In genomic region chr1:155892801-155893200, GRCh38 we compare ENCODE assay signal across 9 cellular contexts. TPM values are rescaled to one million over a fixed set of nuclear protein-coding genes. Genes with fewer than 3 reads are reported as not detected.
DNase-seq lines count a peak whose midpoint lies in the region; ATAC-seq, FAIRE-seq and TF ChIP-seq lines count a peak whose summit lies in the region.
"Had no signal": no experiment of that assay in that cellular context is flagged by ENCODE, and none has a peak within 500 bp of the region (broad histone marks: within the 10 kb centered on the region; RNA-seq: fewer than 3 reads in every experiment).

No MANE protein-coding gene starts in this region.

- H3K4me2 ChIP-seq in endothelial cell of umbilical vein (ENCODE audit: insufficient read depth, low read length) (peak overlapping the region; percentile 97), parathyroid adenoma (ENCODE audit: low read length) (no peak overlapping the region)

- no peak overlapping the region for H3K4me3 Mint-ChIP-seq in CD8-positive, alpha-beta T cell

- H3K36me3 ChIP-seq in CD8-positive, alpha-beta T cell (ENCODE audit: insufficient read depth, low read length): no peaks in the 10 kb centered on the region
- 0 out of 2 replicates have a peak, but pooled peaks cover 4% of the 10 kb centered on the region for H3K36me3 ChIP-seq in Panc1 (ENCODE audit: control insufficient read depth, insufficient read depth, low read length)
- peaks cover 0 to 5% of the 10 kb centered on the region in 2 experiments for H3K36me3 ChIP-seq in endothelial cell of umbilical vein (ENCODE audit: control insufficient read depth in 2 of 2, extremely low read depth in 1 of 2, insufficient read depth in 2 of 2, low read length in 2 of 2)
- no peaks in the 10 kb centered on the region for H3K36me3 ChIP-seq in parathyroid adenoma (ENCODE audit: control insufficient read depth, insufficient read depth, low read length)

- H3K36me3 Mint-ChIP-seq in CD8-positive, alpha-beta T cell: peaks cover 12% of the 10 kb centered on the region

- H3K4me3 ChIP-seq in CD8-positive, alpha-beta T cell (ENCODE audit: low read depth, low read length): no peak overlapping the region
- H3K4me3 ChIP-seq in Panc1 (ENCODE audit: low read depth in 2 of 2, low read length in 2 of 2) (no peak overlapping the region), endothelial cell of umbilical vein (replicated peaks in 1 of 3; ENCODE audit: insufficient read depth in 1 of 3, low read depth in 1 of 3, low read length in 3 of 3) (peak overlapping the region in 1 of 3 experiments; percentile 49), parathyroid adenoma (ENCODE audit: low read depth, low read length) (no peak overlapping the region)

- H3K9ac ChIP-seq in endothelial cell of umbilical vein (replicated peaks; ENCODE audit: extremely low read depth, insufficient read depth, low read length) (peak overlapping the region; percentile 97), parathyroid adenoma (no peak overlapping the region)

- no peak for TF ChIP-seq CTCF in CD8-positive, alpha-beta T cell (IDR thresholded peaks at IDR 0.05)
- TF ChIP-seq CTCF in Panc1 (IDR thresholded peaks at IDR 0.05) (no peak), endothelial cell of umbilical vein (IDR thresholded peaks at IDR 0.05; ENCODE audit: extremely low read depth in 1 of 2, insufficient read depth in 1 of 2, low read depth in 1 of 2, low read length in 2 of 2) (no peak), parathyroid adenoma (IDR thresholded peaks at IDR 0.05) (no peak)

- intact Hi-C loops in CD8-positive, alpha-beta T cell (cut with DNase I, micrococcal nuclease): loop anchor here in 1 of 2 experiments (2.0 kb wide), 1 partner anchor 32 kb away; no protein-coding TSS in a partner anchor
- intact Hi-C loops in Panc1 (cut with micrococcal nuclease; ENCODE audit: unreplicated experiment): no loop called here
- intact Hi-C loops in endothelial cell of umbilical vein (cut with micrococcal nuclease): loop anchor here (1.0 kb wide), 1 partner anchor 32 kb away; no protein-coding TSS in a partner anchor

- no peak overlapping the region for H3K27ac ChIP-seq in CD8-positive, alpha-beta T cell (ENCODE audit: low read depth, low read length)
- H3K27ac ChIP-seq in Panc1 (ENCODE audit: low read length) (peak overlapping the region; percentile 44; the same call in 1 of the 2 replicates), endothelial cell of umbilical vein (ENCODE audit: insufficient read depth, low read depth, low read length) (peak overlapping the region; percentile 100), parathyroid adenoma (peak overlapping the region; percentile 0)

- POLR2A ChIA-PET in CD8-positive, alpha-beta T cell (lab: Charles Lee): no interaction called here
- POLR2A ChIA-PET in Panc1 (lab: Charles Lee): no interaction called here
- POLR2A ChIA-PET in endothelial cell of umbilical vein (lab: Charles Lee): interaction anchor here (0.8 to 2.1 kb wide), 5 partner anchors 10 to 36 kb away, joined by 3 to 14 read pairs (median 5); partner anchors contain the start of genes GON4L and SYT11

- H3K4me1 Mint-ChIP-seq in CD8-positive, alpha-beta T cell (ENCODE audit: low read depth): peaks cover 15% of the 10 kb centered on the region

- H3K9me1 ChIP-seq in endothelial cell of umbilical vein (replicated peaks; ENCODE audit: control insufficient read depth, extremely low read depth, insufficient read depth, low read length): no peaks in the 10 kb centered on the region

- in situ Hi-C loops in Panc1 (cut with HindIII; ENCODE audit: low pct_unique_long_range_greater_than_20kb, low sequenced_read_pairs): no loop called here

- BruUV-seq in Panc1 (replicated peaks; lab: Mats Ljungman, UMichigan) (no TSS peak), endothelial cell of umbilical vein (replicated peaks; lab: Mats Ljungman, UMichigan) (no TSS peak)

- H2AFZ ChIP-seq in endothelial cell of umbilical vein (ENCODE audit: low read depth, low read length) (no peak overlapping the region), parathyroid adenoma (no peak overlapping the region)

- H3K9me3 ChIP-seq in CD8-positive, alpha-beta T cell (ENCODE audit: low read length): no peaks in the 10 kb centered on the region
- no peaks in the 10 kb centered on the region for H3K9me3 ChIP-seq in Panc1 (ENCODE audit: control insufficient read depth, insufficient read depth, low read depth, low read length)
- no peaks in the 10 kb centered on the region for H3K9me3 ChIP-seq in endothelial cell of umbilical vein (replicated peaks; ENCODE audit: control insufficient read depth, insufficient read depth, low read length)
- no peaks in the 10 kb centered on the region for H3K9me3 ChIP-seq in parathyroid adenoma (ENCODE audit: control insufficient read depth, low read length)

- DNase-seq in CD8-positive, alpha-beta T cell: no peak
- DNase-seq in Panc1 (ENCODE audit: low read depth, low spot score) (peak; percentile 45), endothelial cell of umbilical vein (ENCODE audit: low read depth, low spot score) (peak; percentile 67), NCI-H69 (lab: John Stamatoyannopoulos, UW) (no peak)

- H3K27me3 ChIP-seq in CD8-positive, alpha-beta T cell (ENCODE audit: insufficient read depth, low read length): no peaks in the 10 kb centered on the region
- H3K27me3 ChIP-seq in Panc1 (ENCODE audit: control insufficient read depth, insufficient read depth, low read length) (no peaks in the 10 kb centered on the region), endothelial cell of umbilical vein (ENCODE audit: control insufficient read depth in 2 of 2, insufficient read depth in 2 of 2, low read length in 2 of 2) (no peaks in the 10 kb centered on the region), parathyroid adenoma (ENCODE audit: control insufficient read depth, insufficient read depth, low read length) (no peaks in the 10 kb centered on the region)

- H3K27me3 Mint-ChIP-seq in CD8-positive, alpha-beta T cell (ENCODE audit: low read depth): no peaks in the 10 kb centered on the region

- peak overlapping the region; percentile 14 for H3K27ac Mint-ChIP-seq in CD8-positive, alpha-beta T cell

- CTCF ChIA-PET in CD8-positive, alpha-beta T cell (lab: Charles Lee): interaction anchor here (1.4 to 1.5 kb wide), 2 partner anchors 36 to 55 kb away, joined by 3 read pairs; partner anchors contain the start of gene GON4L
- CTCF ChIA-PET in Panc1 (lab: Charles Lee) (no interaction called here), endothelial cell of umbilical vein (lab: Charles Lee) (interaction anchor here (0.9 to 1.9 kb wide), 8 partner anchors 15 to 164 kb away, joined by 3 to 6 read pairs (median 3); partner anchors contain the start of gene GON4L)

- no peak for TF ChIP-seq POLR2A in endothelial cell of umbilical vein (IDR thresholded peaks at IDR 0.05; ENCODE audit: low read depth, low read length)

- FAIRE-seq in endothelial cell of umbilical vein (lab: Jason Lieb, UNC): no peak

- no peaks in the 10 kb centered on the region for H4K20me1 ChIP-seq in endothelial cell of umbilical vein (replicated peaks; ENCODE audit: control insufficient read depth, extremely low read depth, insufficient read depth, low read length)

- peaks cover 13% of the 10 kb centered on the region for H3K4me1 ChIP-seq in CD8-positive, alpha-beta T cell (ENCODE audit: insufficient read depth, low read length)
- H3K4me1 ChIP-seq in Panc1 (ENCODE audit: control insufficient read depth, insufficient read depth, low read length) (peaks cover 14% of the 10 kb centered on the region), endothelial cell of umbilical vein (ENCODE audit: control insufficient read depth, extremely low read depth, insufficient read depth, low read length) (peaks cover 40% of the 10 kb centered on the region), parathyroid adenoma (no peaks in the 10 kb centered on the region)

- no peaks in the 10 kb centered on the region for H3K9me3 Mint-ChIP-seq in CD8-positive, alpha-beta T cell
- H3K9me3 Mint-ChIP-seq: activated naive CD4-positive, alpha-beta T cell treated with anti-CD3 and anti-CD28 coated beads, Interleukin-2, amount 50 U/mL, for 72 hours had no signal

- H3K79me2 ChIP-seq in endothelial cell of umbilical vein (ENCODE audit: control insufficient read depth, insufficient read depth, low read length) (no peaks in the 10 kb centered on the region), parathyroid adenoma (no peaks in the 10 kb centered on the region)

- dilution Hi-C loops in endothelial cell of umbilical vein (cut with MboI; ENCODE audit: extremely low pct_ligation_motif_present, low sequenced_read_pairs): no loop called here

- no peak for ATAC-seq in CD8-positive, alpha-beta T cell
- ATAC-seq in Panc1: peak; percentile 32; the same call in 1 of the 2 replicates
- ATAC-seq in GM19463 (IDR thresholded peaks at IDR 0.05; ENCODE audit: unreplicated experiment): no peak
- no peak for ATAC-seq in GM18511 (IDR thresholded peaks at IDR 0.05; ENCODE audit: unreplicated experiment)
- no peak for ATAC-seq in HG02884 (IDR thresholded peaks at IDR 0.05; ENCODE audit: unreplicated experiment)

RNA-seq across cellular contexts. Expression of gene RIT1, which starts 18.3 kb away (rescaled TPM):
- 10 to 100 TPM; 79.6 to 85.0 TPM for total RNA-seq in CD8-positive, alpha-beta T cell
- total RNA-seq in Panc1 (2021; ENCODE audit: unreplicated experiment) (28.1 TPM), endothelial cell of umbilical vein (46.4 and 47.8 TPM in 2 replicates)
- polyA plus RNA-seq in Panc1 (2012; ENCODE audit: insufficient read length): 26.5 TPM
- 52.0 and 65.5 TPM in 2 replicates for polyA plus RNA-seq in endothelial cell of umbilical vein
- 56.2 and 62.6 TPM in 2 replicates for polyA plus RNA-seq in endothelial cell of umbilical vein (2011; cell fraction: cytosol; rRNA removed)
- 41.7 and 45.6 TPM in 2 replicates for polyA plus RNA-seq in endothelial cell of umbilical vein (2011; cell fraction: nucleus; rRNA removed)
- 36.1 and 37.2 TPM in 2 replicates for polyA plus RNA-seq in endothelial cell of umbilical vein (2012)
- polyA minus RNA-seq in endothelial cell of umbilical vein: 79.4 and 130 TPM in 2 replicates
- 15.1 TPM for polyA minus RNA-seq in endothelial cell of umbilical vein (2011; cell fraction: cytosol; rRNA and poly(A)+ RNA removed)
- polyA minus RNA-seq in endothelial cell of umbilical vein (2011; cell fraction: nucleus; rRNA and poly(A)+ RNA removed): 21.7 and 35.0 TPM in 2 replicates

RNA-seq across cellular contexts. Expression of gene SYT11, which starts 33.4 kb away (rescaled TPM):
- total RNA-seq in CD8-positive, alpha-beta T cell: 1 to 10 TPM; 6.9 to 8.6 TPM
- total RNA-seq in Panc1 (2021; ENCODE audit: unreplicated experiment) (4.0 TPM), endothelial cell of umbilical vein (33.7 and 36.5 TPM in 2 replicates)
- polyA plus RNA-seq in Panc1 (2012; ENCODE audit: insufficient read length): 4.9 TPM
- polyA plus RNA-seq in endothelial cell of umbilical vein: 27.6 and 28.2 TPM in 2 replicates
- polyA plus RNA-seq in endothelial cell of umbilical vein (2011; cell fraction: cytosol; rRNA removed): 24.2 and 26.2 TPM in 2 replicates
- polyA plus RNA-seq in endothelial cell of umbilical vein (2011; cell fraction: nucleus; rRNA removed): 18.3 and 18.5 TPM in 2 replicates
- polyA plus RNA-seq in endothelial cell of umbilical vein (2012): 28.6 and 33.6 TPM in 2 replicates
- polyA minus RNA-seq in endothelial cell of umbilical vein: 71.3 and 78.1 TPM in 2 replicates
- 0.20 TPM for polyA minus RNA-seq in endothelial cell of umbilical vein (2011; cell fraction: cytosol; rRNA and poly(A)+ RNA removed)
- polyA minus RNA-seq in endothelial cell of umbilical vein (2011; cell fraction: nucleus; rRNA and poly(A)+ RNA removed): 16.8 and 20.6 TPM in 2 replicates

RNA-seq across cellular contexts. Expression of gene GON4L, which starts 35.8 kb away (rescaled TPM):
- total RNA-seq in CD8-positive, alpha-beta T cell: 10 to 100 TPM; 72.5 to 78.5 TPM
- total RNA-seq in Panc1 (2021; ENCODE audit: unreplicated experiment) (47.6 TPM), endothelial cell of umbilical vein (58.7 and 60.4 TPM in 2 replicates)
- 23.9 TPM for polyA plus RNA-seq in Panc1 (2012; ENCODE audit: insufficient read length)
- 29.5 and 30.5 TPM in 2 replicates for polyA plus RNA-seq in endothelial cell of umbilical vein
- polyA plus RNA-seq in endothelial cell of umbilical vein (2011; cell fraction: cytosol; rRNA removed): 17.6 and 17.9 TPM in 2 replicates
- 97.5 and 98.8 TPM in 2 replicates for polyA plus RNA-seq in endothelial cell of umbilical vein (2011; cell fraction: nucleus; rRNA removed)
- 20.2 and 26.1 TPM in 2 replicates for polyA plus RNA-seq in endothelial cell of umbilical vein (2012)
- polyA minus RNA-seq in endothelial cell of umbilical vein: 66.2 and 73.9 TPM in 2 replicates
- 17.1 TPM for polyA minus RNA-seq in endothelial cell of umbilical vein (2011; cell fraction: cytosol; rRNA and poly(A)+ RNA removed)
- polyA minus RNA-seq in endothelial cell of umbilical vein (2011; cell fraction: nucleus; rRNA and poly(A)+ RNA removed): 52.2 and 83.8 TPM in 2 replicates

RNA-seq across cellular contexts. Expression of gene KHDC4, which starts 41.4 kb away (rescaled TPM):
- total RNA-seq in CD8-positive, alpha-beta T cell: 10 to 100 TPM; 47.4 to 54.6 TPM
- 80.4 TPM for total RNA-seq in Panc1 (2021; ENCODE audit: unreplicated experiment)
- 33.3 TPM for polyA plus RNA-seq in Panc1 (2012; ENCODE audit: insufficient read length)
- 54.1 and 55.6 TPM in 2 replicates for total RNA-seq in endothelial cell of umbilical vein
- polyA plus RNA-seq in endothelial cell of umbilical vein: 47.9 and 48.6 TPM in 2 replicates
- polyA plus RNA-seq in endothelial cell of umbilical vein (2011; cell fraction: cytosol; rRNA removed): 22.4 and 25.5 TPM in 2 replicates
- polyA plus RNA-seq in endothelial cell of umbilical vein (2011; cell fraction: nucleus; rRNA removed): 123 and 207 TPM in 2 replicates
- 19.8 and 29.0 TPM in 2 replicates for polyA plus RNA-seq in endothelial cell of umbilical vein (2012)
- 75.4 and 81.4 TPM in 2 replicates for polyA minus RNA-seq in endothelial cell of umbilical vein
- 50.2 TPM for polyA minus RNA-seq in endothelial cell of umbilical vein (2011; cell fraction: cytosol; rRNA and poly(A)+ RNA removed)
- polyA minus RNA-seq in endothelial cell of umbilical vein (2011; cell fraction: nucleus; rRNA and poly(A)+ RNA removed): 68.0 and 96.9 TPM in 2 replicates

RNA-seq across cellular contexts. Expression of gene RXFP4, which starts 48.6 kb away (rescaled TPM):
- not detected for total RNA-seq in CD8-positive, alpha-beta T cell
- total RNA-seq in Panc1 (2021; ENCODE audit: unreplicated experiment): 8.0 TPM
- polyA plus RNA-seq in Panc1 (2012; ENCODE audit: insufficient read length): 12.6 TPM
- not detected in 2 replicates for total RNA-seq in endothelial cell of umbilical vein
- not detected in 2 replicates for polyA plus RNA-seq in endothelial cell of umbilical vein
- not detected in 2 replicates for polyA plus RNA-seq in endothelial cell of umbilical vein (2011; cell fraction: cytosol; rRNA removed)
- polyA plus RNA-seq in endothelial cell of umbilical vein (2011; cell fraction: nucleus; rRNA removed): not detected in 2 replicates
- not detected in 2 replicates for polyA plus RNA-seq in endothelial cell of umbilical vein (2012)
- polyA minus RNA-seq in endothelial cell of umbilical vein: not detected in 2 replicates
- polyA minus RNA-seq in endothelial cell of umbilical vein (2011; cell fraction: cytosol; rRNA and poly(A)+ RNA removed): not detected
- 0.34 TPM in 1 of 2 replicates, not detected in the other for polyA minus RNA-seq in endothelial cell of umbilical vein (2011; cell fraction: nucleus; rRNA and poly(A)+ RNA removed)
- total RNA-seq: activated naive CD4-positive, alpha-beta T cell treated with anti-CD3 and anti-CD28 coated beads, Interleukin-2, amount 50 U/mL, for 72 hours had no signal

Comparison
In these comparisons a context has a peak if more than half of its experiments do, and no peak if none do; other contexts are left out.
1. DNase-seq: peak in Panc1 (single experiment) and endothelial cell of umbilical vein (single experiment); none in CD8-positive, alpha-beta T cell (0 of 7) and NCI-H69 (single experiment).